Comparison of ENCODE assay signal across 8 cellular contexts in genomic region chr1:75724472-75725022, GRCh38. TPM values are rescaled to one million over a fixed set of nuclear protein-coding genes. Genes with fewer than 3 reads are reported as not detected.
A peak's percentile ranks its signal among the peaks of the same experiment; 100 is the strongest.
DNase-seq lines count a peak whose midpoint lies in the region; ATAC-seq, FAIRE-seq and TF ChIP-seq lines count a peak whose summit lies in the region.

Gene ACADM (plus strand): TSS chr1:75724709. CDS start chr1:75724788, 79 bp downstream.

- peaks cover 5% of the 10 kb centered on the region for H3K36me3 ChIP-seq in left ventricle myocardium inferior

- peaks cover 49% of the 10 kb centered on the region for H3K4me1 ChIP-seq in left ventricle myocardium inferior

- H3K9me3 ChIP-seq in T-helper 17 cell (ENCODE audit: control insufficient read depth, low read length, poor library complexity, severe bottlenecking) (no peaks in the 10 kb centered on the region), left ventricle myocardium inferior (replicated peaks) (no peaks in the 10 kb centered on the region)

- peak; percentile 93 for ATAC-seq in HG02763 (IDR thresholded peaks at IDR 0.05; ENCODE audit: unreplicated experiment)
- peak; percentile 96 for ATAC-seq in T-helper 17 cell

- DNase-seq in GM13977 (ENCODE audit: low spot score) (peak; percentile 88), NCI-H1417 (lab: John Stamatoyannopoulos, UW) (peak; percentile 82 to 95 (median 91)), T-helper 17 cell (peak; percentile 66 to 75 (median 72)), amygdala (lab: John Stamatoyannopoulos, UW) (peak; percentile 39 to 97 (median 86)), left ventricle myocardium inferior (peak; percentile 91), pulmonary artery endothelial cell (ENCODE audit: low read depth, low spot score) (peak; percentile 24), urothelium cell line (ENCODE audit: low spot score) (peak; percentile 93)

- peak; percentile 73 for FAIRE-seq in urothelium cell line (lab: Jason Lieb, UNC)

- intact Hi-C loops in left ventricle myocardium inferior (cut with micrococcal nuclease) = loop anchor here (10.0 kb wide), 1 partner anchor 60 kb away; the partner anchor contains the start of gene RABGGTB

- peak within 1 kb of the TSS; percentile 85 for H3K27ac Mint-ChIP-seq in T-helper 17 cell

- in situ Hi-C loops in GM13977 (cut with MboI; ENCODE audit: low pct_unique_long_range_greater_than_20kb, low sequenced_read_pairs, unreplicated experiment) = no loop called here

- peak within 1 kb of the TSS; percentile 78 for H3K4me3 ChIP-seq in left ventricle myocardium inferior

- no peaks in the 10 kb centered on the region for H3K27me3 Mint-ChIP-seq in T-helper 17 cell

- H3K27ac ChIP-seq in left ventricle myocardium inferior (replicated peaks) = peak within 1 kb of the TSS; percentile 92

- no peaks in the 10 kb centered on the region for H3K27me3 ChIP-seq in left ventricle myocardium inferior (ENCODE audit: low read depth)

- H3K4me3 Mint-ChIP-seq in T-helper 17 cell = peak within 1 kb of the TSS; percentile 99

- no peak for TF ChIP-seq CTCF in GM13977 (IDR thresholded peaks at IDR 0.05; ENCODE audit: extremely low read depth, insufficient read depth, missing control alignments)
- no peak for TF ChIP-seq CTCF in left ventricle myocardium inferior (IDR thresholded peaks at IDR 0.05; ENCODE audit: borderline replicate concordance)

- H3K4me1 Mint-ChIP-seq in T-helper 17 cell = peaks cover 20% of the 10 kb centered on the region

- H3K36me3 Mint-ChIP-seq in T-helper 17 cell (ENCODE audit: low read depth) = no peaks in the 10 kb centered on the region

RNA-seq across cellular contexts. Expression of gene ACADM, which starts in this region (rescaled TPM):
- total RNA-seq in T-helper 17 cell (10 to 100 TPM; 12.1 to 12.3 TPM), left ventricle myocardium inferior (358 TPM), pulmonary artery endothelial cell (31.8 and 54.6 TPM in 2 replicates)

Comparison
In these comparisons a context has a peak if more than half of its experiments do, and no peak if none do; other contexts are left out.
1. Peak in every context shown above with its lines: DNase-seq, ATAC-seq, H3K4me3 ChIP-seq and H3K27ac ChIP-seq.
2. DNase-seq: peak in every context shown above with its lines; median percentile 93 in urothelium cell line; 91 in NCI-H1417; 91 in left ventricle myocardium inferior; 88 in GM13977; 86 in amygdala; 72 in T-helper 17 cell; 24 in pulmonary artery endothelial cell.